ENCODE assay signal across 8 cellular contexts in the genomic region with DNA sequence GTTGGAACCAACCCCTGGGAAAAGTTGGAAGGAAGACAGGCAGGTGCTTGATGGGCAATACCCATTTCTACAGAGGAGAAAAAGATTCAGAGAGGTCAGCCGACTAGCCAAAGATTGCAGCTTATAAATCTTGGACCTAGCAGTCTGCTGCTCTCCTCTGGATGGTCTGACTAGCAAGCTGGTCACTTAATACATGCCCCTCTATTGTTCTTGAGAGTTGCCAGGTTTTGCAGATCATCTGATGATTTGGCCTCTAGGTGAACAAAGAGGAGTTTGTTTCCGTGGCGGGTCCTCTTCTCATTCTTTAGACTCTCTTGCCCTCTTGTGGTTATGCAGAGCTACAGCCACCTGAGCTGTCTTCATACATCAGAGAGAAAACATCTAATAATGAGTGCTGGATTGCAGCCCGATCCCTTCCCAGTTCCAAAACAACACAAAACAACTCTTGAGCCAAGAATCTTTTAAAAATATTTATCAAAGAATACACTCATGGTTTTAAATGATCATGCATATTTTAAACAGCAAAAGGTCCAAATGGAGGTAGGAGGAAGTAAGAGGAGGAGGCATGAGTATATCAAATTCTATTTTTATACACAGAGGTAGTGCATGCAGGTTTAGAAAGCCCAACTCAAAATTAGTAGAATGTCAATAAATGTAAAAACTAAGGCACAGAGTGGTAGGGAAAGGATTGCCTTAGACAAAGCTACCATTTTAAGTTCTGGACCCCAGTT.
DNase-seq lines count a peak whose midpoint lies in the region; ATAC-seq and TF ChIP-seq lines count a peak whose summit lies in the region.

No MANE protein-coding gene starts in this region.

- H3K4me3 Mint-ChIP-seq in activated CD8-positive, alpha-beta T cell treated with anti-CD3 and anti-CD28 coated beads for 36 hours, result no peak overlapping the region

- peak; percentile 21 for TF ChIP-seq CTCF in activated CD8-positive, alpha-beta T cell treated with anti-CD3 and anti-CD28 coated beads for 36 hours (IDR thresholded peaks at IDR 0.05)

- H3K4me1 Mint-ChIP-seq in activated CD8-positive, alpha-beta T cell treated with anti-CD3 and anti-CD28 coated beads for 36 hours (ENCODE audit: low read depth), result no peaks in the 10 kb centered on the region

- no peaks in the 10 kb centered on the region for H3K36me3 Mint-ChIP-seq in activated CD8-positive, alpha-beta T cell treated with anti-CD3 and anti-CD28 coated beads for 36 hours (ENCODE audit: low read depth)

- H3K9me3 Mint-ChIP-seq in activated CD8-positive, alpha-beta T cell treated with anti-CD3 and anti-CD28 coated beads for 36 hours, result no peaks in the 10 kb centered on the region

- H3K27me3 Mint-ChIP-seq in activated CD8-positive, alpha-beta T cell treated with anti-CD3 and anti-CD28 coated beads for 36 hours, result peaks cover 7% of the 10 kb centered on the region

- no peak overlapping the region for H3K27ac Mint-ChIP-seq in activated CD8-positive, alpha-beta T cell treated with anti-CD3 and anti-CD28 coated beads for 36 hours

- POLR2A ChIA-PET in activated CD8-positive, alpha-beta T cell treated with anti-CD3 and anti-CD28 coated beads for 36 hours (lab: Charles Lee), result no interaction called here

- CTCF ChIA-PET in activated CD8-positive, alpha-beta T cell treated with anti-CD3 and anti-CD28 coated beads for 36 hours (lab: Charles Lee), result interaction anchor here (0.7 to 1.3 kb wide), 2 partner anchors 9 to 152 kb away, joined by 3 read pairs; no protein-coding TSS in a partner anchor

- peak; percentile 92 for ATAC-seq in GM19397 (IDR thresholded peaks at IDR 0.05; ENCODE audit: unreplicated experiment)
- peak; percentile 86 for ATAC-seq in HG03342 (IDR thresholded peaks at IDR 0.05; ENCODE audit: unreplicated experiment)
- ATAC-seq in activated CD8-positive, alpha-beta T cell treated with anti-CD3 and anti-CD28 coated beads for 36 hours, result no peak
- peak; percentile 67 to 88 for ATAC-seq in left cardiac atrium

- intact Hi-C loops in activated CD8-positive, alpha-beta T cell treated with anti-CD3 and anti-CD28 coated beads for 36 hours (cut with micrococcal nuclease), result no loop called here
- intact Hi-C loops in left cardiac atrium (cut with DNase I), result loop anchor here in 1 of 2 donors (5.0 to 10.0 kb wide), 3 partner anchors 150 to 1475 kb away; no protein-coding TSS in a partner anchor

- DNase-seq in DMS153 treated with DMSO at 0.1 percent for 48 hours (lab: John Stamatoyannopoulos, UW; ENCODE audit: unreplicated experiment) (peak; percentile 83), NCI-H2196 (lab: John Stamatoyannopoulos, UW; ENCODE audit: unreplicated experiment) (peak; percentile 70), left cardiac atrium (no peak), retina (peak; percentile 75), cerebellar nuclear complex (lab: John Stamatoyannopoulos, UW) (no peak)
- peak; percentile 5 for DNase-seq in activated CD8-positive, alpha-beta T cell treated with anti-CD3 and anti-CD28 coated beads for 36 hours

Comparison
In these comparisons a context has a peak if more than half of its experiments do, and no peak if none do; other contexts are left out.
1. DNase-seq: peak in DMS153 treated with DMSO at 0.1 percent for 48 hours (single experiment), NCI-H2196 (single experiment), activated CD8-positive, alpha-beta T cell treated with anti-CD3 and anti-CD28 coated beads for 36 hours (single experiment) and retina (single experiment); none in left cardiac atrium (single experiment) and cerebellar nuclear complex (0 of 2).